Comparison of ENCODE assay signal across 1 cellular context in genomic region chr5:179259731-179260323, GRCh38.
TF ChIP-seq lines count a peak whose summit lies in the region.

No MANE protein-coding gene starts in this region.

TF ChIP-seq in H1, 55 proteins besides CTCF, POLR2A, EP300 and RAD21:
- no peak for TF ChIP-seq JUN (IDR thresholded peaks at IDR 0.05; ENCODE audit: low read depth, low read length)
- TF ChIP-seq ATF2 (IDR thresholded peaks at IDR 0.05; ENCODE audit: low read length), result no peak
- TF ChIP-seq YY1 (IDR thresholded peaks at IDR 0.05; ENCODE audit: low read depth, low read length), result no peak
TF ChIP-seq in H1: peak in this region for 0.
